In genomic region chr3:29447946-29448632, GRCh38 we compare ENCODE assay signal across 33 cellular contexts.
A peak's percentile ranks its signal among the peaks of the same experiment; 100 is the strongest.
DNase-seq lines count a peak whose midpoint lies in the region; ATAC-seq lines count a peak whose summit lies in the region.
"Had no signal": no experiment of that assay in that cellular context is flagged by ENCODE, and none has a peak within 500 bp of the region (broad histone marks: within the 10 kb centered on the region; RNA-seq: fewer than 3 reads in every experiment).

No MANE protein-coding gene starts in this region.

- H2BK12ac ChIP-seq in neuronal stem cell (ENCODE audit: low read length) = no peak overlapping the region

- no peaks in the 10 kb centered on the region for H3K4me1 Mint-ChIP-seq in activated CD4-positive, alpha-beta T cell treated with anti-CD3 and anti-CD28 coated beads for 36 hours
- H3K4me1 Mint-ChIP-seq: activated CD4-positive, alpha-beta T cell treated with anti-CD3 and anti-CD28 coated beads, Interleukin-2, amount 10 ng/mL, durations not matched to agents 24 days and 14 days; activated naive CD4-positive, alpha-beta T cell treated with anti-CD3 and anti-CD28 coated beads, Interleukin-2, amount 50 U/mL, for 24 hours; naive thymus-derived CD8-positive, alpha-beta T cell had no signal

- no peaks in the 10 kb centered on the region for H3K36me3 Mint-ChIP-seq in activated CD4-positive, alpha-beta T cell treated with anti-CD3 and anti-CD28 coated beads for 36 hours (ENCODE audit: low read depth)
- H3K36me3 Mint-ChIP-seq: activated naive CD4-positive, alpha-beta T cell treated with anti-CD3 and anti-CD28 coated beads, Interleukin-2, amount 50 U/mL, for 24 hours had no signal

- no peak overlapping the region for H2BK120ac ChIP-seq in neuronal stem cell (ENCODE audit: low read depth, low read length)

- no peaks in the 10 kb centered on the region for H3K36me3 ChIP-seq in neuronal stem cell (replicated peaks in 1 of 2; ENCODE audit: control insufficient read depth in 2 of 2, insufficient read depth in 2 of 2, low read length in 2 of 2)
- H3K36me3 ChIP-seq: BLaER1 treated with 17β-estradiol and CSF1 and Interleukin-3, amounts not matched to agents 10 nM and 100 nM; brain microvascular endothelial cell; WERI-Rb-1 had no signal

- peaks cover 8% of the 10 kb centered on the region for H3K9me3 Mint-ChIP-seq in activated CD4-positive, alpha-beta T cell treated with anti-CD3 and anti-CD28 coated beads for 36 hours (ENCODE audit: low read depth)

- peaks cover 1 to 4% of the 10 kb centered on the region in 2 donors for H3K4me1 ChIP-seq in neuronal stem cell (ENCODE audit: control insufficient read depth in 2 of 2, insufficient read depth in 1 of 2, low read depth in 1 of 2, low read length in 2 of 2)
- H3K4me1 ChIP-seq: BLaER1 treated with 17β-estradiol and CSF1 and Interleukin-3, amounts not matched to agents 10 nM and 100 nM had no signal

- WGBS in neuronal stem cell (ENCODE audit: extremely low coverage in 2 of 2, insufficient read length in 2 of 2, insufficient replicate concordance in 1 of 2), 2 donors = no CpG with 5 or more reads among the region's 9 CpGs

- H4K8ac ChIP-seq in neuronal stem cell (ENCODE audit: low read depth, low read length) = no peak overlapping the region

- H2AFZ ChIP-seq in neuronal stem cell (ENCODE audit: low read length) = peak overlapping the region; percentile 13

- H3K27ac ChIP-seq in neuronal stem cell (replicated peaks; ENCODE audit: low read length) = no peak overlapping the region
- H3K27ac ChIP-seq: 22Rv1; BLaER1 treated with 17β-estradiol and CSF1 and Interleukin-3, amounts not matched to agents 10 nM and 100 nM; brain microvascular endothelial cell; dorsolateral prefrontal cortex; testis; WERI-Rb-1 had no signal

- no peak overlapping the region for H2BK5ac ChIP-seq in neuronal stem cell (ENCODE audit: low read length)

- H3K27me3 Mint-ChIP-seq in activated CD4-positive, alpha-beta T cell treated with anti-CD3 and anti-CD28 coated beads for 36 hours = peaks cover 5% of the 10 kb centered on the region
- H3K27me3 Mint-ChIP-seq: activated CD4-positive, alpha-beta T cell treated with anti-CD3 and anti-CD28 coated beads, Interleukin-2, amount 10 ng/mL, durations not matched to agents 24 days and 14 days; activated naive CD4-positive, alpha-beta T cell treated with anti-CD3 and anti-CD28 coated beads, Interleukin-2, amount 50 U/mL, for 24 hours had no signal

- H4K91ac ChIP-seq in neuronal stem cell (ENCODE audit: low read depth, low read length, poor library complexity) = no peak overlapping the region

- no peak overlapping the region for H3K23ac ChIP-seq in neuronal stem cell (ENCODE audit: low read depth, low read length, poor library complexity)

- CTCF ChIA-PET in activated CD4-positive, alpha-beta T cell treated with anti-CD3 and anti-CD28 coated beads for 36 hours (lab: Charles Lee) = no interaction called here

- POLR2A ChIA-PET in activated CD4-positive, alpha-beta T cell treated with anti-CD3 and anti-CD28 coated beads for 36 hours (lab: Charles Lee) = no interaction called here

- no peaks in the 10 kb centered on the region for H3K9me3 ChIP-seq in neuronal stem cell (replicated peaks in 1 of 2; ENCODE audit: control insufficient read depth in 2 of 2, insufficient read depth in 1 of 2, low read depth in 1 of 2, low read length in 2 of 2)
- H3K9me3 ChIP-seq: BLaER1 treated with 17β-estradiol and CSF1 and Interleukin-3, amounts not matched to agents 10 nM and 100 nM; testis had no signal

- H3K27ac Mint-ChIP-seq in activated CD4-positive, alpha-beta T cell treated with anti-CD3 and anti-CD28 coated beads for 36 hours = no peak overlapping the region
- H3K27ac Mint-ChIP-seq: activated CD4-positive, alpha-beta T cell treated with anti-CD3 and anti-CD28 coated beads, Interleukin-2, amount 10 ng/mL, durations not matched to agents 24 days and 14 days; activated naive CD4-positive, alpha-beta T cell treated with anti-CD3 and anti-CD28 coated beads, Interleukin-2, amount 50 U/mL, for 24 hours; naive thymus-derived CD8-positive, alpha-beta T cell had no signal

- H3K4me3 ChIP-seq in neuronal stem cell (ENCODE audit: low read length in 2 of 2) = no peak overlapping the region
- H3K4me3 ChIP-seq: BLaER1 treated with 17β-estradiol and CSF1 and Interleukin-3, amounts not matched to agents 10 nM and 100 nM; dorsolateral prefrontal cortex; smooth muscle cell; testis had no signal

- H3K18ac ChIP-seq in neuronal stem cell (ENCODE audit: low read length) = no peak overlapping the region

- no peaks in the 10 kb centered on the region for H3K79me1 ChIP-seq in neuronal stem cell (ENCODE audit: low read depth, low read length)

- no peak overlapping the region for H3K9ac ChIP-seq in neuronal stem cell (ENCODE audit: low read depth, low read length, poor library complexity)
- H3K9ac ChIP-seq: BLaER1 treated with 17β-estradiol and CSF1 and Interleukin-3, amounts not matched to agents 10 nM and 100 nM had no signal

- no peak overlapping the region for H3K4me2 ChIP-seq in neuronal stem cell (ENCODE audit: insufficient read depth, low read length, poor library complexity, severe bottlenecking)
- H3K4me2 ChIP-seq: BLaER1 treated with 17β-estradiol and CSF1 and Interleukin-3, amounts not matched to agents 10 nM and 100 nM; smooth muscle cell had no signal

- H3K4ac ChIP-seq in neuronal stem cell (ENCODE audit: low read length) = no peak overlapping the region

- no peak overlapping the region for H2AK5ac ChIP-seq in neuronal stem cell (ENCODE audit: low read depth, low read length)

- H2BK15ac ChIP-seq in neuronal stem cell (ENCODE audit: low read length) = no peak overlapping the region

- no peak overlapping the region for H3K4me3 Mint-ChIP-seq in activated CD4-positive, alpha-beta T cell treated with anti-CD3 and anti-CD28 coated beads for 36 hours
- H3K4me3 Mint-ChIP-seq: activated CD4-positive, alpha-beta T cell treated with anti-CD3 and anti-CD28 coated beads, Interleukin-2, amount 10 ng/mL, durations not matched to agents 24 days and 14 days; activated naive CD4-positive, alpha-beta T cell treated with anti-CD3 and anti-CD28 coated beads, Interleukin-2, amount 50 U/mL, for 24 hours; naive thymus-derived CD8-positive, alpha-beta T cell had no signal

- H3K27me3 ChIP-seq in neuronal stem cell (ENCODE audit: control insufficient read depth in 3 of 3, insufficient read depth in 3 of 3, low read depth in 1 of 3, low read length in 3 of 3) = no peaks in the 10 kb centered on the region
- H3K27me3 ChIP-seq: BLaER1 treated with 17β-estradiol and CSF1 and Interleukin-3, amounts not matched to agents 10 nM and 100 nM; brain microvascular endothelial cell; testis had no signal

- ATAC-seq in activated CD4-positive, alpha-beta T cell treated with anti-CD3 and anti-CD28 coated beads for 36 hours = no peak
- ATAC-seq: naive thymus-derived CD8-positive, alpha-beta T cell; stimulated activated naive CD8-positive, alpha-beta T cell treated with anti-CD3 and anti-CD28 coated beads, Interleukin-15, Interleukin-2, amounts not matched to agents 100 U/mL and 50 U/mL, for 24 hours had no signal

- peak; percentile 21 for DNase-seq in DMS153 treated with DMSO at 0.1 percent for 48 hours (lab: John Stamatoyannopoulos, UW; ENCODE audit: unreplicated experiment)
- no peak for DNase-seq in DMS153 (lab: John Stamatoyannopoulos, UW)
- DNase-seq in NCI-H748 treated with DMSO at 0.1 percent for 48 hours (lab: John Stamatoyannopoulos, UW) = peak; percentile 45
- peak; percentile 10 for DNase-seq in globus pallidus (ENCODE audit: low spot score)
- no peak for DNase-seq in neuronal stem cell (ENCODE audit: low spot score)
- no peak for DNase-seq in CD1c-positive myeloid dendritic cell (ENCODE audit: extremely low spot score)
- no peak for DNase-seq in NCI-H524 (lab: John Stamatoyannopoulos, UW)
- no peak for DNase-seq in activated CD4-positive, alpha-beta T cell treated with anti-CD3 and anti-CD28 coated beads for 36 hours
- DNase-seq: activated CD4-positive, alpha-beta T cell treated with anti-CD3 and anti-CD28 coated beads, Interleukin-2, amount 10 ng/mL, durations not matched to agents 24 days and 14 days; activated CD8-positive, alpha-beta memory T cell treated with anti-CD3 and anti-CD28 coated beads for 24 hours; activated T-cell treated with anti-CD3 and anti-CD28 coated beads for 4 hours; amniotic stem cell; brain microvascular endothelial cell; COR-L47; DND-41; dorsolateral prefrontal cortex; GF-D8; glutamatergic neuron; IMR-90; islet precursor cell; naive thymus-derived CD8-positive, alpha-beta T cell; NCI-H1694; NCI-H774; SIG-M5; stimulated activated CD4-positive, alpha-beta T cell treated with anti-CD3 and anti-CD28 coated beads, Interleukin-1b, Interleukin-23, amount 100 ng/mL, for 48 hours; stimulated activated naive CD8-positive, alpha-beta T cell treated with anti-CD3 and anti-CD28 coated beads, Interleukin-15, Interleukin-2, amounts not matched to agents 100 U/mL and 50 U/mL, for 24 hours; SW 1271; testis; WERI-Rb-1 had no signal

- intact Hi-C loops in activated CD4-positive, alpha-beta T cell treated with anti-CD3 and anti-CD28 coated beads for 36 hours (cut with DNase I, micrococcal nuclease) = no loop called here

- no peak overlapping the region for H3K14ac ChIP-seq in neuronal stem cell (ENCODE audit: low read length)

Comparison
In these comparisons a context has a peak if more than half of its experiments do, and no peak if none do; other contexts are left out.
1. DNase-seq: peak in DMS153 treated with DMSO at 0.1 percent for 48 hours (single experiment), NCI-H748 treated with DMSO at 0.1 percent for 48 hours (single experiment) and globus pallidus (single experiment); none in DMS153 (single experiment), neuronal stem cell (single experiment), CD1c-positive myeloid dendritic cell (single experiment), NCI-H524 (0 of 2) and activated CD4-positive, alpha-beta T cell treated with anti-CD3 and anti-CD28 coated beads for 36 hours (single experiment).